1 cellular context compared by ENCODE assay signal in genomic region chr10:102400598-102401321, GRCh38.
TF ChIP-seq lines count a peak whose summit lies in the region.

No MANE protein-coding gene starts in this region.

TF ChIP-seq in IMR-90, 13 proteins besides CTCF, POLR2A, EP300 and RAD21:
- TF ChIP-seq BHLHE40 (IDR thresholded peaks at IDR 0.05; ENCODE audit: low read depth, low read length) (no peak), CHD1 (IDR thresholded peaks at IDR 0.05; ENCODE audit: low read depth, low read length) (no peak), SMC3 (IDR thresholded peaks at IDR 0.05; ENCODE audit: low read depth, low read length) (no peak), FOS (IDR thresholded peaks at IDR 0.05; ENCODE audit: low read depth, low read length) (no peak), RFX5 (IDR thresholded peaks at IDR 0.05; ENCODE audit: low read depth, low read length) (no peak), ELK1 (IDR thresholded peaks at IDR 0.05; ENCODE audit: borderline replicate concordance, low read depth, low read length) (no peak), CEBPB (IDR thresholded peaks at IDR 0.05; ENCODE audit: low read depth, low read length) (no peak), MXI1 (IDR thresholded peaks at IDR 0.05; ENCODE audit: borderline replicate concordance, low read depth, low read length) (no peak), MAFK (IDR thresholded peaks at IDR 0.05; ENCODE audit: low read depth, low read length) (no peak), RCOR1 (IDR thresholded peaks at IDR 0.05; ENCODE audit: insufficient replicate concordance, low read length) (no peak), MAZ (IDR thresholded peaks at IDR 0.05; ENCODE audit: borderline replicate concordance, low read depth, low read length) (no peak), NFE2L2 (IDR thresholded peaks at IDR 0.05; ENCODE audit: low read depth, low read length) (no peak)
- TF ChIP-seq, protein P1, sequence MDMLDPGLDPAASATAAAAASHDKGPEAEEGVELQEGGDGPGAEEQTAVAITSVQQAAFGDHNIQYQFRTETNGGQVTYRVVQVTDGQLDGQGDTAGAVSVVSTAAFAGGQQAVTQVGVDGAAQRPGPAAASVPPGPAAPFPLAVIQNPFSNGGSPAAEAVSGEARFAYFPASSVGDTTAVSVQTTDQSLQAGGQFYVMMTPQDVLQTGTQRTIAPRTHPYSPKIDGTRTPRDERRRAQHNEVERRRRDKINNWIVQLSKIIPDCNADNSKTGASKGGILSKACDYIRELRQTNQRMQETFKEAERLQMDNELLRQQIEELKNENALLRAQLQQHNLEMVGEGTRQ (IDR thresholded peaks at IDR 0.05; ENCODE audit: low read depth, low read length), result no peak
